8 cellular contexts compared by ENCODE assay signal in the genomic region with DNA sequence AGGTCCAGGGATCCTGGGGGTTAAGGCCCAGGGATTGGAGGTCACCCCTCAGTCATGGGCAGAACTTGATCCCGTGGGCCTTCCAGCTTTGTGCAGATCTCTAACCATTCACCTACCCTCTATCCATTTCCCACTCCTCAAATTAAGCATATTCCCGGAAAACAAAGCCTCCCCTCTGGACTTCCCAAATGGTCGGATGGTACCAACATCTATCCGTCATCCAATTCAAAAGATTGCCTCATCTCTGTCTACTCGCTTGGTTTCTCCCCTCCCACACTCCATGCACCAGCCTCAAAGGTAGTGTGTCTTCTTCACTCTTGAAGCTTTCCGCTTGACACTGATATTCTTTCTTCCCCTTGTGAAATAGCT. TPM values are rescaled to one million over a fixed set of nuclear protein-coding genes. Genes with fewer than 3 reads are reported as not detected.
DNase-seq lines count a peak whose midpoint lies in the region; ATAC-seq, FAIRE-seq and TF ChIP-seq lines count a peak whose summit lies in the region.

No MANE protein-coding gene starts in this region.

- intact Hi-C loops in CD8-positive, alpha-beta T cell (cut with DNase I, micrococcal nuclease): loop anchor here (1.0 to 10.0 kb wide), 8 partner anchors 87 to 1319 kb away; a partner anchor contains a TSS

- POLR2A ChIA-PET in CD8-positive, alpha-beta T cell (lab: Charles Lee): interaction anchor here (1.2 kb wide), 1 partner anchor 86 kb away, joined by 3 read pairs; no protein-coding TSS in a partner anchor

- H3K36me3 ChIP-seq in CD8-positive, alpha-beta T cell (ENCODE audit: insufficient read depth, low read length): no peaks in the 10 kb centered on the region
- H3K36me3 ChIP-seq in MG63 (no peaks in the 10 kb centered on the region), bronchial epithelial cell (ENCODE audit: control insufficient read depth, insufficient read depth, low read length) (no peaks in the 10 kb centered on the region), neutrophil (no peaks in the 10 kb centered on the region)

- CTCF ChIA-PET in CD8-positive, alpha-beta T cell (lab: Charles Lee): interaction anchor here (0.8 to 1.9 kb wide), 4 partner anchors 14 to 263 kb away, joined by 3 to 13 read pairs (median 4); no protein-coding TSS in a partner anchor

- H3K27me3 Mint-ChIP-seq in CD8-positive, alpha-beta T cell (ENCODE audit: low read depth): no peaks in the 10 kb centered on the region

- ATAC-seq in CD8-positive, alpha-beta T cell: peak; percentile 19
- ATAC-seq in GM18511 (IDR thresholded peaks at IDR 0.05; ENCODE audit: unreplicated experiment): no peak
- no peak for ATAC-seq in HG02970 (IDR thresholded peaks at IDR 0.05; ENCODE audit: low FRiP score, unreplicated experiment)
- ATAC-seq in GM19467 (IDR thresholded peaks at IDR 0.05; ENCODE audit: unreplicated experiment): no peak

- H3K27me3 ChIP-seq in CD8-positive, alpha-beta T cell (ENCODE audit: insufficient read depth, low read length): no peaks in the 10 kb centered on the region
- H3K27me3 ChIP-seq in MG63 (no peaks in the 10 kb centered on the region), bronchial epithelial cell (ENCODE audit: control insufficient read depth, insufficient read depth, low read length) (no peaks in the 10 kb centered on the region), neutrophil (no peaks in the 10 kb centered on the region)

- no peak for TF ChIP-seq CTCF in CD8-positive, alpha-beta T cell (IDR thresholded peaks at IDR 0.05)
- no peak for TF ChIP-seq CTCF in bronchial epithelial cell (IDR thresholded peaks at IDR 0.05; ENCODE audit: insufficient read depth, low read length, severe bottlenecking)
- no peak for TF ChIP-seq CTCF in neutrophil (IDR thresholded peaks at IDR 0.05)

- no peaks in the 10 kb centered on the region for H3K9me3 ChIP-seq in CD8-positive, alpha-beta T cell (ENCODE audit: low read length)
- H3K9me3 ChIP-seq in MG63 (no peaks in the 10 kb centered on the region), neutrophil (no peaks in the 10 kb centered on the region)

- peaks cover 2% of the 10 kb centered on the region for H3K36me3 Mint-ChIP-seq in CD8-positive, alpha-beta T cell

- peaks cover 5% of the 10 kb centered on the region for H3K4me1 ChIP-seq in CD8-positive, alpha-beta T cell (ENCODE audit: insufficient read depth, low read length)
- peaks cover 4 to 14% of the 10 kb centered on the region in 2 experiments for H3K4me1 ChIP-seq in neutrophil (ENCODE audit: control insufficient read depth in 1 of 2, insufficient read depth in 1 of 2, low read depth in 1 of 2, low read length in 1 of 2)

- H3K4me3 Mint-ChIP-seq in CD8-positive, alpha-beta T cell: peak overlapping the region; percentile 92

- DNase-seq in CD8-positive, alpha-beta T cell: peak in 1 of 7 experiments; percentile 23
- DNase-seq in MG63 (no peak), bronchial epithelial cell (ENCODE audit: low read depth) (no peak), NCI-H526 (lab: John Stamatoyannopoulos, UW) (no peak)

- H3K27ac Mint-ChIP-seq in CD8-positive, alpha-beta T cell: peak overlapping the region; percentile 97

- peak overlapping the region; percentile 24 for H3K27ac ChIP-seq in CD8-positive, alpha-beta T cell (ENCODE audit: low read depth, low read length)
- peak overlapping the region; percentile 77 for H3K27ac ChIP-seq in neutrophil

- H3K4me1 Mint-ChIP-seq in CD8-positive, alpha-beta T cell (ENCODE audit: low read depth): peaks cover 20% of the 10 kb centered on the region

- H3K9me3 Mint-ChIP-seq in CD8-positive, alpha-beta T cell: no peaks in the 10 kb centered on the region

- H3K4me3 ChIP-seq in CD8-positive, alpha-beta T cell (ENCODE audit: low read depth, low read length): peak overlapping the region; percentile 28
- H3K4me3 ChIP-seq in MG63 (peak overlapping the region; percentile 40), bronchial epithelial cell (ENCODE audit: low read depth, low read length) (peak overlapping the region; percentile 64), neutrophil (ENCODE audit: low read depth in 1 of 2, low read length in 1 of 2) (peak overlapping the region; percentile 52 to 67)

- FAIRE-seq in bronchial epithelial cell (lab: Jason Lieb, UNC): no peak

RNA-seq across cellular contexts. Expression of a gene that starts 0.5 kb away (rescaled TPM):
- 1 to 10 TPM; 4.4 to 5.3 TPM for total RNA-seq in CD8-positive, alpha-beta T cell
- total RNA-seq in MG63 (2014; rRNA removed; shearing (Covaris generic); ENCODE audit: low replicate concordance): 2.7 and 3.5 TPM in 2 replicates
- total RNA-seq in bronchial epithelial cell: 3.4 and 5.6 TPM in 2 replicates
